Comparison of ENCODE assay signal across 17 cellular contexts in the genomic region with DNA sequence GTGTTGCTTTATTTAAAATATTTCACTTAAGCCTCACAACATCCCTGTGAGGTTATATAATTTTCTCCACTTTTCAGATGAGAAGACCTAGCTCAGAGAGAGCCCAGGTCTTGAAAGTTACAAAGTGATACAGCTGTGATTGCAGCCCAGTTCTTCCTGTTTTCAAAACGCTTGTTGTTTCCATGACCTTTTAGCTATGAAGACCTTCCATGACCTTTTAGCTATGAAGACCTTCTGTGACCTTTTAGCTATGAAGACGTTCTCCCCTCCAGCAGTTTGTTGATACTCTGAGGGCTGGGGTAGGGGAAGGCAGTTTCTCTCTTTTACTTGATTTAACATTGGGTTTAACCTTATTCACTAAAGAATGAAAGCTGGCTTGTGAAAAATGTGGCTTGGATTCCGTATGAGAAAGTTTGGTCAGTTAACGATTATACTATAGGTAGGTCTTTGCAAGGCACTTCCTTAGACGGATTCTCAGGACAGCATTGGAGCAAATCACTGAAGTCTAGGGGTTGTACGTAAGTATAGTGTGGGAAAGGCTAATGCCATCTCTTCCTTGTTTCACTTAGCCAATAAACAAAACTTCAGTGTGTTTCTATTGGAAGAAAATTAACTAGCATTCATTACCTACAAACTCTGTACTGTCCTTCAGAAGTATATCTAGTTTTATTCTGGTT. TPM values are rescaled to one million over a fixed set of nuclear protein-coding genes. Genes with fewer than 3 reads are reported as not detected.
A peak's percentile ranks its signal among the peaks of the same experiment; 100 is the strongest.
DNase-seq lines count a peak whose midpoint lies in the region; ATAC-seq, FAIRE-seq and TF ChIP-seq lines count a peak whose summit lies in the region.
"Had no signal": no experiment of that assay in that cellular context is flagged by ENCODE, and none has a peak within 500 bp of the region (broad histone marks: within the 10 kb centered on the region; RNA-seq: fewer than 3 reads in every experiment).

No MANE protein-coding gene starts in this region.

- WGBS in liver: 78% methylated on average over 6 of the region's 6 CpGs

- no peaks in the 10 kb centered on the region for H3K9me3 Mint-ChIP-seq in CD4-positive, alpha-beta T cell
- H3K9me3 Mint-ChIP-seq: CD8-positive, alpha-beta memory T cell had no signal

- no peak overlapping the region for H3K9ac ChIP-seq in liver (ENCODE audit: low read depth in 1 of 2, low read length in 2 of 2)

- TF ChIP-seq RAD21 in liver (IDR thresholded peaks at IDR 0.05): no peak

- no peak overlapping the region for H3K4me3 Mint-ChIP-seq in CD4-positive, alpha-beta T cell
- H3K4me3 Mint-ChIP-seq: CD8-positive, alpha-beta memory T cell had no signal

- no peak for DNase-seq in GM18507 (ENCODE audit: extremely low spot score, insufficient read length, low read depth)
- DNase-seq in GM19239 (ENCODE audit: insufficient read length, low spot score): no peak
- DNase-seq in SK-MEL-5 (ENCODE audit: low read depth, low spot score): peak; percentile 77
- DNase-seq in HuH-7 (ENCODE audit: low spot score): no peak
- DNase-seq in CD4-positive, alpha-beta T cell: no peak
- DNase-seq in activated CD4-positive, alpha-beta T cell treated with anti-CD3 and anti-CD28 coated beads, Interleukin-2, amount 50 U/mL, for 48 hours: no peak
- no peak for DNase-seq in activated CD4-positive, alpha-beta T cell treated with anti-CD3 and anti-CD28 coated beads for 48 hours
- DNase-seq: ACHN; CD8-positive, alpha-beta memory T cell; GOT3; NCI-H1417; NCI-H2029; NCI-H510A; NCI-H82; SHP77 treated with DMSO at 0.1 percent for 48 hours had no signal

- H3K27ac Mint-ChIP-seq in CD4-positive, alpha-beta T cell: no peak overlapping the region

- H3K36me3 Mint-ChIP-seq in CD4-positive, alpha-beta T cell (ENCODE audit: low read depth): peaks cover 45% of the 10 kb centered on the region

- intact Hi-C loops in CD4-positive, alpha-beta T cell (cut with DNase I, micrococcal nuclease): no loop called here

- in situ Hi-C loops in SK-MEL-5 (cut with HindIII; ENCODE audit: low pct_unique_long_range_greater_than_20kb, low sequenced_read_pairs): no loop called here

- POLR2A ChIA-PET in CD4-positive, alpha-beta T cell (lab: Charles Lee): no interaction called here

- H3K27me3 ChIP-seq in liver (ENCODE audit: control insufficient read depth in 4 of 4, insufficient read depth in 4 of 4, low read length in 3 of 4): no peaks in the 10 kb centered on the region
- H3K27me3 ChIP-seq in CD4-positive, alpha-beta T cell (ENCODE audit: control insufficient read depth, insufficient read depth, low read length): no peaks in the 10 kb centered on the region

- no peak overlapping the region for H3K27ac ChIP-seq in liver (ENCODE audit: low read depth in 1 of 2, low read length in 2 of 2)
- H3K27ac ChIP-seq in CD4-positive, alpha-beta T cell (ENCODE audit: low read depth, low read length): no peak overlapping the region

- CTCF ChIA-PET in CD4-positive, alpha-beta T cell (lab: Charles Lee): no interaction called here

- H3K9me3 ChIP-seq in liver (ENCODE audit: control insufficient read depth in 4 of 4, low read length in 3 of 4): no peaks in the 10 kb centered on the region
- no peaks in the 10 kb centered on the region for H3K9me3 ChIP-seq in CD4-positive, alpha-beta T cell (ENCODE audit: control insufficient read depth, low read length)

- no peak overlapping the region for H3K4me3 ChIP-seq in liver (ENCODE audit: low read depth in 1 of 3, low read length in 3 of 3)

- peak; percentile 78 for FAIRE-seq in GM18507 (lab: Jason Lieb, UNC)
- peak; percentile 81 for FAIRE-seq in GM19239 (lab: Jason Lieb, UNC)
- FAIRE-seq: RCC 7860 had no signal

- peaks cover 37% of the 10 kb centered on the region for H3K4me1 Mint-ChIP-seq in CD4-positive, alpha-beta T cell (ENCODE audit: low read depth)

- no peak for ATAC-seq in CD4-positive, alpha-beta T cell (ENCODE audit: poor library complexity)

- no peaks in the 10 kb centered on the region for H3K27me3 Mint-ChIP-seq in CD4-positive, alpha-beta T cell
- H3K27me3 Mint-ChIP-seq: CD8-positive, alpha-beta memory T cell had no signal

- no peak for TF ChIP-seq CTCF in liver (IDR thresholded peaks at IDR 0.05; ENCODE audit: low read depth, low read length, missing input control)
- TF ChIP-seq CTCF in CD4-positive, alpha-beta T cell (IDR thresholded peaks at IDR 0.05): no peak

- H3K36me3 ChIP-seq in liver (ENCODE audit: control insufficient read depth in 4 of 4, insufficient read depth in 3 of 4, low read depth in 1 of 4, low read length in 3 of 4): peaks cover 0 to 2% (median 0%) of the 10 kb centered on the region in 4 donors

- no peaks in the 10 kb centered on the region for H3K4me1 ChIP-seq in liver (ENCODE audit: control insufficient read depth in 4 of 4, insufficient read depth in 4 of 4, low read length in 3 of 4)

TF ChIP-seq in liver, 16 proteins besides CTCF, POLR2A, EP300 and RAD21:
- no peak for TF ChIP-seq YY1 (IDR thresholded peaks at IDR 0.05)
- peak; percentile 82 for TF ChIP-seq NR2F2 (IDR thresholded peaks at IDR 0.05)
- no peak for TF ChIP-seq JUND (IDR thresholded peaks at IDR 0.05)
- TF ChIP-seq, protein P1, sequence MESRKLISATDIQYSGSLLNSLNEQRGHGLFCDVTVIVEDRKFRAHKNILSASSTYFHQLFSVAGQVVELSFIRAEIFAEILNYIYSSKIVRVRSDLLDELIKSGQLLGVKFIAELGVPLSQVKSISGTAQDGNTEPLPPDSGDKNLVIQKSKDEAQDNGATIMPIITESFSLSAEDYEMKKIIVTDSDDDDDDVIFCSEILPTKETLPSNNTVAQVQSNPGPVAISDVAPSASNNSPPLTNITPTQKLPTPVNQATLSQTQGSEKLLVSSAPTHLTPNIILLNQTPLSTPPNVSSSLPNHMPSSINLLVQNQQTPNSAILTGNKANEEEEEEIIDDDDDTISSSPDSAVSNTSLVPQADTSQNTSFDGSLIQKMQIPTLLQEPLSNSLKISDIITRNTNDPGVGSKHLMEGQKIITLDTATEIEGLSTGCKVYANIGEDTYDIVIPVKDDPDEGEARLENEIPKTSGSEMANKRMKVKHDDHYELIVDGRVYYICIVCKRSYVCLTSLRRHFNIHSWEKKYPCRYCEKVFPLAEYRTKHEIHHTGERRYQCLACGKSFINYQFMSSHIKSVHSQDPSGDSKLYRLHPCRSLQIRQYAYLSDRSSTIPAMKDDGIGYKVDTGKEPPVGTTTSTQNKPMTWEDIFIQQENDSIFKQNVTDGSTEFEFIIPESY (IDR thresholded peaks at IDR 0.05): no peak
- TF ChIP-seq HNF4G (IDR thresholded peaks at IDR 0.05): no peak
- TF ChIP-seq EGR1 (IDR thresholded peaks at IDR 0.05; ENCODE audit: low read depth in 2 of 2): no peak
- TF ChIP-seq RXRA (IDR thresholded peaks at IDR 0.05): no peak
- no peak for TF ChIP-seq SP1 (IDR thresholded peaks at IDR 0.05)
- no peak for TF ChIP-seq FOXA1 (IDR thresholded peaks at IDR 0.05)

RNA-seq across cellular contexts. Expression of a gene that starts 20.7 kb away (rescaled TPM):
- total RNA-seq in SK-MEL-5 (2014; rRNA removed; shearing (Covaris generic)): 42.1 and 45.1 TPM in 2 replicates
- polyA plus RNA-seq in SK-MEL-5 (2015; cell fraction: cytosol; rRNA removed): 19.2 and 24.2 TPM in 2 replicates
- 60.8 and 82.8 TPM in 2 replicates for polyA plus RNA-seq in SK-MEL-5 (2015; cell fraction: nucleus; rRNA removed)
- total RNA-seq in liver: 10 to 100 TPM; 39.5 to 49.1 TPM
- polyA plus RNA-seq in liver: 10 to 100 TPM; 13.2 to 18.4 TPM
- total RNA-seq in CD4-positive, alpha-beta T cell: 10 to 100 TPM; 28.8 to 31.3 TPM

RNA-seq across cellular contexts. Expression of a gene that starts 21.0 kb away (rescaled TPM):
- total RNA-seq in SK-MEL-5 (2014; rRNA removed; shearing (Covaris generic)): 110 and 121 TPM in 2 replicates
- polyA plus RNA-seq in SK-MEL-5 (2015; cell fraction: cytosol; rRNA removed): 72.5 and 81.9 TPM in 2 replicates
- polyA plus RNA-seq in SK-MEL-5 (2015; cell fraction: nucleus; rRNA removed): 11.9 and 13.9 TPM in 2 replicates
- total RNA-seq in liver: 10 to 100 TPM; 32.1 to 40.9 TPM
- polyA plus RNA-seq in liver: 10 to 100 TPM; 31.1 to 51.0 TPM
- total RNA-seq in CD4-positive, alpha-beta T cell: 10 to 100 TPM; 18.0 to 18.5 TPM
